20 cellular contexts compared by ENCODE assay signal in the genomic region with DNA sequence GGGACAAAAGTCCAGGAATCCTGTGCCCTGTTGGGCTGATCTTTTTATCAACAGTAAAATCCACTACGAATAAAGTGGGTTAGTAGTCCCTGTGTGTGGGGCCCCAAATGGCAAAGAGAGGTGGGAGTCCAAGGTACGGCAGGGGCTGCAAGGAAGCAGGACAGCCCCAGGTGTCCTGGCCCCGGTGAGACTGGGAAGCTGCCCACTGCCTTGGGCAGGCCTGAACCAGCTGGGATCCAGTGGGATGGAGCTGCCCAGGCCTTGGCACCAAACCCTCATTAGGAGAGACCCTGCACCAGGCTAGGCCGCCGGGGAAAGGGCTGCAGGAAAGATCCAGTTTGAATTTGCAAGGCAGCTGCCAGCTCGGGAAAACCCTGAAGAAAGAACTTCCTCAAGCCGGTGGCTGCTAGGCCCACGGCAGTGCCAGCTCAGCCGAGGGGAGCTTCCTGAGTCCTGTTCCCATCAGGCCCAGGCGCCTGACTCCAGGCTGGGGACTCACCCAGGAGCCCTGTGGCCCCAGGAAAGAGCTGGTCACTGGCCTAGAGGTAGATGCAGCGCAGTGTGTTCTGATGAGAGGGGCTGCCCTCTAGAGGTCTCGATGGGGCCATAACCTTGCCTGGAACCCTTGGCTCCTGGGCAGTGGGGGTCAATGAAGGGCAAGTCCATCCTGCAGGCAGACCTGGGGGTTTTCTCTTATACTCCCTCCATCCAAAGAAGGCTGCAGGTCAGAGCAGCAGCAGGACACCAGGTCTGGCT. TPM values are rescaled to one million over a fixed set of nuclear protein-coding genes. Genes with fewer than 3 reads are reported as not detected.
A peak's percentile ranks its signal among the peaks of the same experiment; 100 is the strongest.
DNase-seq lines count a peak whose midpoint lies in the region; TF ChIP-seq lines count a peak whose summit lies in the region.
"Had no signal": no experiment of that assay in that cellular context is flagged by ENCODE, and none has a peak within 500 bp of the region (broad histone marks: within the 10 kb centered on the region; RNA-seq: fewer than 3 reads in every experiment).

No MANE protein-coding gene starts in this region.

- H3K79me2 ChIP-seq in osteoblast (ENCODE audit: insufficient read depth, low read length) = no peaks in the 10 kb centered on the region

- 44 to 100% methylated on average over 1 to 5 of the region's 12 CpGs for WGBS in esophagus squamous epithelium, 2 donors

- H3K9me3 ChIP-seq in osteoblast (ENCODE audit: low read depth, low read length) (no peaks in the 10 kb centered on the region), esophagus squamous epithelium (no peaks in the 10 kb centered on the region)
- no peaks in the 10 kb centered on the region for H3K9me3 ChIP-seq in effector memory CD4-positive, alpha-beta T cell (ENCODE audit: control insufficient read depth, low read length)
- H3K9me3 ChIP-seq: right atrium auricular region, transverse colon had no signal

- H3K4me3 ChIP-seq in NB4 (ENCODE audit: low read depth, low read length) (no peak overlapping the region), osteoblast (ENCODE audit: insufficient read depth, low read length) (no peak overlapping the region), esophagus squamous epithelium (no peak overlapping the region)
- H3K4me3 ChIP-seq in effector memory CD4-positive, alpha-beta T cell (ENCODE audit: insufficient read depth, low read depth, low read length, poor library complexity, severe bottlenecking) = no peak overlapping the region
- H3K4me3 ChIP-seq: right atrium auricular region, transverse colon had no signal

- H3K27me3 ChIP-seq in osteoblast (ENCODE audit: insufficient read depth, low read length) = peaks cover 11% of the 10 kb centered on the region
- H3K27me3 ChIP-seq in esophagus squamous epithelium = peaks cover 0 to 5% (median 0%) of the 10 kb centered on the region in 4 donors
- no peaks in the 10 kb centered on the region for H3K27me3 ChIP-seq in effector memory CD4-positive, alpha-beta T cell (replicated peaks; ENCODE audit: control insufficient read depth, insufficient read depth, low read length, poor library complexity, severe bottlenecking)
- H3K27me3 ChIP-seq: right atrium auricular region had no signal

- no peaks in the 10 kb centered on the region for H4K20me1 ChIP-seq in osteoblast (ENCODE audit: insufficient read depth, low read length)

- TF ChIP-seq CTCF in NB4 (IDR thresholded peaks at IDR 0.05; ENCODE audit: low read depth, low read length) (peak; percentile 17), osteoblast (IDR thresholded peaks at IDR 0.05; ENCODE audit: extremely low read depth, low read depth, low read length) (no peak), esophagus squamous epithelium (IDR thresholded peaks at IDR 0.05) (no peak)

- H3K27ac ChIP-seq in cingulate gyrus (ENCODE audit: low read depth, low read length) (peak overlapping the region; percentile 41), osteoblast (ENCODE audit: low read depth, low read length) (no peak overlapping the region), esophagus squamous epithelium (no peak overlapping the region)
- H3K27ac ChIP-seq in effector memory CD4-positive, alpha-beta T cell (ENCODE audit: insufficient read depth, low read length, poor library complexity, severe bottlenecking) = no peak overlapping the region
- H3K27ac ChIP-seq: 22Rv1, right atrium auricular region, transverse colon had no signal

- no peaks in the 10 kb centered on the region for H3K36me3 ChIP-seq in osteoblast (ENCODE audit: insufficient read depth, low read length)
- H3K36me3 ChIP-seq in esophagus squamous epithelium = no peaks in the 10 kb centered on the region
- H3K36me3 ChIP-seq in effector memory CD4-positive, alpha-beta T cell (ENCODE audit: control insufficient read depth, insufficient read depth, low read length) = no peaks in the 10 kb centered on the region
- H3K36me3 ChIP-seq: right atrium auricular region, transverse colon had no signal

- no peak overlapping the region for H3K4me2 ChIP-seq in osteoblast (ENCODE audit: insufficient read depth, low read length)

- DNase-seq in DMS53 (lab: John Stamatoyannopoulos, UW) = peak; percentile 7
- no peak for DNase-seq in DMS53 treated with DMSO at 0.1 percent for 48 hours (lab: John Stamatoyannopoulos, UW; ENCODE audit: unreplicated experiment)
- peak; percentile 36 for DNase-seq in NB4 (ENCODE audit: low read depth)
- peak; percentile 77 for DNase-seq in osteoblast (ENCODE audit: insufficient read length, low spot score, missing footprints)
- DNase-seq in NCI-H1694 (lab: John Stamatoyannopoulos, UW) = no peak
- DNase-seq in esophagus squamous epithelium (lab: John Stamatoyannopoulos, UW) = no peak
- DNase-seq in effector memory CD4-positive, alpha-beta T cell = no peak
- DNase-seq: activated CD4-positive, alpha-beta T cell treated with anti-CD3 and anti-CD28 coated beads for 48 hours; dermis blood vessel endothelial cell; EL; IMR-90; mammary epithelial cell; NCI-H1436 treated with DMSO at 0.1 percent for 48 hours; NCI-H524; stimulated activated CD8-positive, alpha-beta memory T cell treated with anti-CD3 and anti-CD28 coated beads, Interleukin-4, amount 100 ng/mL, for 48 hours; transverse colon had no signal

- no peak overlapping the region for H2AFZ ChIP-seq in osteoblast (ENCODE audit: low read length)

- intact Hi-C loops in esophagus squamous epithelium (cut with DNase I) = loop anchor here (2.0 kb wide), 1 partner anchor 27 kb away; no protein-coding TSS in a partner anchor

- peaks cover 5% of the 10 kb centered on the region for H3K4me1 ChIP-seq in osteoblast (ENCODE audit: insufficient read depth, low read length)
- peaks cover 3 to 23% (median 9%) of the 10 kb centered on the region in 3 donors for H3K4me1 ChIP-seq in esophagus squamous epithelium
- H3K4me1 ChIP-seq in effector memory CD4-positive, alpha-beta T cell (ENCODE audit: control insufficient read depth, insufficient read depth, low read length, poor library complexity, severe bottlenecking) = peaks cover 5% of the 10 kb centered on the region

- no peak for TF ChIP-seq POLR2A in NB4 (IDR thresholded peaks at IDR 0.05; ENCODE audit: extremely low read depth, insufficient read length)
- no peak for TF ChIP-seq POLR2A in esophagus squamous epithelium (IDR thresholded peaks at IDR 0.05)

RNA-seq across cellular contexts. Expression of a gene that starts 14.4 kb away (rescaled TPM):
- total RNA-seq in osteoblast (223 and 248 TPM in 2 replicates), esophagus squamous epithelium (100 to 1,000 TPM in 2 of 4 donors, 10 to 100 TPM in 2; 39.8 to 122 (median 76.5) TPM)

RNA-seq across cellular contexts. Expression of a gene that starts 16.5 kb away (rescaled TPM):
- 0.29 and 0.36 TPM in 2 replicates for total RNA-seq in osteoblast
- total RNA-seq in esophagus squamous epithelium = not detected
- total RNA-seq: activated T-helper 1 cell treated with anti-CD3 and anti-CD28 coated beads, Interleukin-12 subunit alpha, Interleukin-12 subunit beta, Interleukin-2, Interleukin-4 antibody, amounts not matched to agents 30 ng/mL and 10 ng/mL and 1 ng/mL, durations not matched to agents 14 hours and 24 hours and 36 hours; dermis blood vessel endothelial cell; transverse colon had no signal

RNA-seq across cellular contexts. Expression of a gene that starts 30.2 kb away (rescaled TPM):
- total RNA-seq in osteoblast (not detected in 2 replicates), esophagus squamous epithelium (not detected)
- total RNA-seq: activated T-helper 1 cell treated with anti-CD3 and anti-CD28 coated beads, Interleukin-12 subunit alpha, Interleukin-12 subunit beta, Interleukin-2, Interleukin-4 antibody, amounts not matched to agents 30 ng/mL and 10 ng/mL and 1 ng/mL, durations not matched to agents 14 hours and 24 hours and 36 hours; dermis blood vessel endothelial cell; IMR-90; right atrium auricular region; transverse colon had no signal

RNA-seq across cellular contexts. Expression of a gene that starts 47.4 kb away (rescaled TPM):
- 5.9 and 10.1 TPM in 2 replicates for total RNA-seq in osteoblast
- total RNA-seq in esophagus squamous epithelium = 1 to 10 TPM in 3 of 4 donors, under 1 TPM in 1; 0.70 to 8.2 (median 2.4) TPM

RNA-seq across cellular contexts. Expression of a gene that starts 57.3 kb away (rescaled TPM):
- total RNA-seq in osteoblast = not detected in 2 replicates
- not detected for total RNA-seq in esophagus squamous epithelium
- total RNA-seq: activated T-helper 1 cell treated with anti-CD3 and anti-CD28 coated beads, Interleukin-12 subunit alpha, Interleukin-12 subunit beta, Interleukin-2, Interleukin-4 antibody, amounts not matched to agents 30 ng/mL and 10 ng/mL and 1 ng/mL, durations not matched to agents 14 hours and 24 hours and 36 hours; dermis blood vessel endothelial cell; transverse colon had no signal

Comparison
In these comparisons a context has a peak if more than half of its experiments do, and no peak if none do; other contexts are left out.
1. DNase-seq: peak in DMS53 (single experiment), NB4 (single experiment) and osteoblast (single experiment); none in DMS53 treated with DMSO at 0.1 percent for 48 hours (single experiment), NCI-H1694 (single experiment), esophagus squamous epithelium (single experiment) and effector memory CD4-positive, alpha-beta T cell (0 of 3).